Comparison of ENCODE assay signal across 9 cellular contexts in genomic region chr5:76473676-76474075, GRCh38.
DNase-seq lines count a peak whose midpoint lies in the region; ATAC-seq lines count a peak whose summit lies in the region.
"Had no signal": no experiment of that assay in that cellular context is flagged by ENCODE, and none has a peak within 500 bp of the region (broad histone marks: within the 10 kb centered on the region; RNA-seq: fewer than 3 reads in every experiment).

No MANE protein-coding gene starts in this region.

- ATAC-seq in CD4-positive, CD25-positive, alpha-beta regulatory T cell (ENCODE audit: low read depth in 2 of 2) = peak; percentile 95

- peak overlapping the region; percentile 60 to 90 (median 70) for H3K4me3 Mint-ChIP-seq in CD4-positive, CD25-positive, alpha-beta regulatory T cell

- H3K36me3 ChIP-seq in CD4-positive, CD25-positive, alpha-beta regulatory T cell (ENCODE audit: control insufficient read depth, insufficient read depth, low read length) = peaks cover 12% of the 10 kb centered on the region

- H3K27me3 Mint-ChIP-seq in CD4-positive, CD25-positive, alpha-beta regulatory T cell = no peaks in the 10 kb centered on the region

- peak overlapping the region; percentile 94 to 97 (median 95) for H3K27ac Mint-ChIP-seq in CD4-positive, CD25-positive, alpha-beta regulatory T cell

- H3K4me3 ChIP-seq in CD4-positive, CD25-positive, alpha-beta regulatory T cell (ENCODE audit: low read depth, low read length) = peak overlapping the region; percentile 45

- peaks cover 17% of the 10 kb centered on the region for H3K36me3 Mint-ChIP-seq in CD4-positive, CD25-positive, alpha-beta regulatory T cell

- H3K4me1 Mint-ChIP-seq in CD4-positive, CD25-positive, alpha-beta regulatory T cell = peaks cover 51 to 89% (median 68%) of the 10 kb centered on the region in 4 donors

- H3K27ac ChIP-seq in CD4-positive, CD25-positive, alpha-beta regulatory T cell (ENCODE audit: insufficient read depth, low read length, poor library complexity, severe bottlenecking) = peak overlapping the region; percentile 80

- no peaks in the 10 kb centered on the region for H3K9me3 ChIP-seq in CD4-positive, CD25-positive, alpha-beta regulatory T cell (ENCODE audit: control insufficient read depth in 2 of 2, low read length in 2 of 2)

- H3K4me1 ChIP-seq in CD4-positive, CD25-positive, alpha-beta regulatory T cell (ENCODE audit: control insufficient read depth, insufficient read depth, low read length, poor library complexity, severe bottlenecking) = peaks cover 58% of the 10 kb centered on the region

- peak; percentile 38 to 93 (median 82) for DNase-seq in CD4-positive, CD25-positive, alpha-beta regulatory T cell
- DNase-seq in T-helper 1 cell = peak; percentile 18 to 91 (median 54)
- peak; percentile 47 for DNase-seq in activated T-helper 9 cell treated with anti-CD3 and anti-CD28 coated beads, Interleukin-2, amount 50 U/mL, for 16 hours (ENCODE audit: low read depth)
- peak; percentile 55 to 67 for DNase-seq in stimulated activated CD4-positive, alpha-beta T cell treated with anti-CD3 and anti-CD28 coated beads, Interleukin-2, amount 100 ng/mL, for 24 hours
- no peak for DNase-seq in amniotic stem cell (lab: John Stamatoyannopoulos, UW)
- no peak for DNase-seq in cerebellar cortex (ENCODE audit: low spot score)
- no peak for DNase-seq in GDM1 (lab: John Stamatoyannopoulos, UW)
- DNase-seq in NCI-H2029 (lab: John Stamatoyannopoulos, UW) = no peak
- DNase-seq: NCI-H1436 treated with DMSO at 0.1 percent for 48 hours had no signal

- peaks cover 0 to 3% (median 0%) of the 10 kb centered on the region in 7 donors for H3K9me3 Mint-ChIP-seq in CD4-positive, CD25-positive, alpha-beta regulatory T cell

- H3K27me3 ChIP-seq in CD4-positive, CD25-positive, alpha-beta regulatory T cell (ENCODE audit: control insufficient read depth, insufficient read depth, low read length) = no peaks in the 10 kb centered on the region

Comparison
In these comparisons a context has a peak if more than half of its experiments do, and no peak if none do; other contexts are left out.
1. DNase-seq: peak in CD4-positive, CD25-positive, alpha-beta regulatory T cell (3 of 3), T-helper 1 cell (5 of 5), activated T-helper 9 cell treated with anti-CD3 and anti-CD28 coated beads, Interleukin-2, amount 50 U/mL, for 16 hours (single experiment) and stimulated activated CD4-positive, alpha-beta T cell treated with anti-CD3 and anti-CD28 coated beads, Interleukin-2, amount 100 ng/mL, for 24 hours (2 of 2); none in amniotic stem cell (single experiment), cerebellar cortex (single experiment), GDM1 (single experiment) and NCI-H2029 (single experiment).